ENCODE assay signal across 11 cellular contexts in genomic region chr22:49008682-49009235, GRCh38.
"Had no signal": no experiment of that assay in that cellular context is flagged by ENCODE, and none has a peak within 500 bp of the region (broad histone marks: within the 10 kb centered on the region; RNA-seq: fewer than 3 reads in every experiment).

No MANE protein-coding gene starts in this region.

- DNase-seq: amniotic stem cell; esophagus squamous epithelium; foreskin fibroblast; stimulated activated naive B cell treated with anti-CD40 and anti-IgM and Interleukin-4, amounts not matched to agents 10 μg/mL and 1 μg/mL and 100 μg/mL, for 72 hours; T-helper 2 cell had no signal

- ATAC-seq: activated naive CD4-positive, alpha-beta T cell treated with anti-CD3 and anti-CD28 coated beads, Interleukin-2, amount 50 U/mL, for 72 hours; activated T-helper 17 cell treated with anti-CD3 and anti-CD28 coated beads, Interleukin-2, amount 50 U/mL, for 72 hours; stimulated activated naive B cell treated with anti-CD40 and anti-IgM and Interleukin-4, amounts not matched to agents 10 μg/mL and 1 μg/mL and 100 μg/mL, for 72 hours had no signal

- H3K27ac Mint-ChIP-seq: activated naive CD4-positive, alpha-beta T cell treated with anti-CD3 and anti-CD28 coated beads, Interleukin-2, amount 50 U/mL, for 72 hours; activated T-helper 17 cell treated with anti-CD3 and anti-CD28 coated beads, Interleukin-2, amount 50 U/mL, for 72 hours; stimulated activated naive B cell treated with anti-CD40 and anti-IgM and Interleukin-4, amounts not matched to agents 10 μg/mL and 1 μg/mL and 100 μg/mL, for 72 hours had no signal

- H3K4me3 Mint-ChIP-seq: activated T-helper 17 cell treated with anti-CD3 and anti-CD28 coated beads, Interleukin-2, amount 50 U/mL, for 72 hours; neural crest cell; stimulated activated naive B cell treated with anti-CD40 and anti-IgM and Interleukin-4, amounts not matched to agents 10 μg/mL and 1 μg/mL and 100 μg/mL, for 72 hours had no signal

- H3K36me3 ChIP-seq: esophagus squamous epithelium had no signal

- H3K36me3 Mint-ChIP-seq: activated naive CD4-positive, alpha-beta T cell treated with anti-CD3 and anti-CD28 coated beads, Interleukin-2, amount 50 U/mL, for 72 hours; stimulated activated naive B cell treated with anti-CD40 and anti-IgM and Interleukin-4, amounts not matched to agents 10 μg/mL and 1 μg/mL and 100 μg/mL, for 72 hours had no signal

- H3K9me3 Mint-ChIP-seq: activated naive CD4-positive, alpha-beta T cell treated with anti-CD3 and anti-CD28 coated beads, Interleukin-2, amount 50 U/mL, for 72 hours; activated T-helper 17 cell treated with anti-CD3 and anti-CD28 coated beads, Interleukin-2, amount 50 U/mL, for 72 hours; neural crest cell had no signal

- H3K9me3 ChIP-seq: esophagus squamous epithelium had no signal

- H3K4me1 Mint-ChIP-seq: activated T-helper 17 cell treated with anti-CD3 and anti-CD28 coated beads, Interleukin-2, amount 50 U/mL, for 72 hours; stimulated activated naive B cell treated with anti-CD40 and anti-IgM and Interleukin-4, amounts not matched to agents 10 μg/mL and 1 μg/mL and 100 μg/mL, for 72 hours had no signal

- H3K4me3 ChIP-seq: dorsolateral prefrontal cortex, esophagus squamous epithelium, smooth muscle cell had no signal

- H3K27ac ChIP-seq: dorsolateral prefrontal cortex, esophagus squamous epithelium, parathyroid adenoma had no signal

- H3K4me1 ChIP-seq: esophagus squamous epithelium, parathyroid adenoma had no signal
